In the genomic region with DNA sequence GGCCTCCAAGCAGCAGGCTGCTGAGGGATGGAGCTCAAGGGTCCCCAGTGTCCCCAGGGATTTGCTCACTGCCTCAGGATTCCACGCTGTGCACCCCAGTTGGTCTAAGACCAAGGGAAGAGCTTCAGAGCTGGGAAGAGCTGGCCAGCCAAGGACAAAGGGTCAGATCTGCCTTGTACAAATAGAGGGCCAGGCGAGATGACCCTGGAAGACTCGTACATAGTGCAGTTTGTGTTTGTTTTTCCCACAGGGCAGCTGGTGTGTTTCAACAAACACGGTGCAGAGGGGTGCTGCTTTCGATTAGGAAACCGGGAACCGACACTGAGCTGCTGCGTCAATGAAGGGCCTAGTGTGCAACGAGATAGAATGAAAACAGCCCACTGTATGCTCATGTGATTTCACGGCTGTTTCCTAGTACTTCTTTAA, we compare ENCODE assay signal across 1 cellular context.
A peak's percentile ranks its signal among the peaks of the same experiment; 100 is the strongest.
TF ChIP-seq lines count a peak whose summit lies in the region.

No MANE protein-coding gene starts in this region.

TF ChIP-seq in HepG2, 621 proteins besides CTCF, POLR2A, EP300 and RAD21 (continued from another document and continues in another):
- TF ChIP-seq, protein P1, sequence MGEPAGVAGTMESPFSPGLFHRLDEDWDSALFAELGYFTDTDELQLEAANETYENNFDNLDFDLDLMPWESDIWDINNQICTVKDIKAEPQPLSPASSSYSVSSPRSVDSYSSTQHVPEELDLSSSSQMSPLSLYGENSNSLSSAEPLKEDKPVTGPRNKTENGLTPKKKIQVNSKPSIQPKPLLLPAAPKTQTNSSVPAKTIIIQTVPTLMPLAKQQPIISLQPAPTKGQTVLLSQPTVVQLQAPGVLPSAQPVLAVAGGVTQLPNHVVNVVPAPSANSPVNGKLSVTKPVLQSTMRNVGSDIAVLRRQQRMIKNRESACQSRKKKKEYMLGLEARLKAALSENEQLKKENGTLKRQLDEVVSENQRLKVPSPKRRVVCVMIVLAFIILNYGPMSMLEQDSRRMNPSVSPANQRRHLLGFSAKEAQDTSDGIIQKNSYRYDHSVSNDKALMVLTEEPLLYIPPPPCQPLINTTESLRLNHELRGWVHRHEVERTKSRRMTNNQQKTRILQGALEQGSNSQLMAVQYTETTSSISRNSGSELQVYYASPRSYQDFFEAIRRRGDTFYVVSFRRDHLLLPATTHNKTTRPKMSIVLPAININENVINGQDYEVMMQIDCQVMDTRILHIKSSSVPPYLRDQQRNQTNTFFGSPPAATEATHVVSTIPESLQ (CRISPR knock-in tag; conservative IDR thresholded peaks at IDR 0.05), result no peak
- no peak for TF ChIP-seq TCF12 (IDR thresholded peaks at IDR 0.05)
- TF ChIP-seq TCF12 (CRISPR knock-in tag; IDR thresholded peaks at IDR 0.05), result peak; percentile 76; the same call in 1 of the 2 replicates
- no peak for TF ChIP-seq ZNF720 (CRISPR knock-in tag; IDR thresholded peaks at IDR 0.05)
- TF ChIP-seq HNF4A (CRISPR knock-in tag; IDR thresholded peaks at IDR 0.05), result peak; percentile 99
- TF ChIP-seq MEIS2 (CRISPR knock-in tag; IDR thresholded peaks at IDR 0.05), result peak; percentile 76
- TF ChIP-seq FOXO1 (CRISPR knock-in tag; IDR thresholded peaks at IDR 0.05), result peak; percentile 99
- TF ChIP-seq E2F2 (CRISPR knock-in tag; IDR thresholded peaks at IDR 0.05; ENCODE audit: borderline replicate concordance), result no peak
- TF ChIP-seq, protein P2, sequence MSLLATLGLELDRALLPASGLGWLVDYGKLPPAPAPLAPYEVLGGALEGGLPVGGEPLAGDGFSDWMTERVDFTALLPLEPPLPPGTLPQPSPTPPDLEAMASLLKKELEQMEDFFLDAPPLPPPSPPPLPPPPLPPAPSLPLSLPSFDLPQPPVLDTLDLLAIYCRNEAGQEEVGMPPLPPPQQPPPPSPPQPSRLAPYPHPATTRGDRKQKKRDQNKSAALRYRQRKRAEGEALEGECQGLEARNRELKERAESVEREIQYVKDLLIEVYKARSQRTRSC (CRISPR knock-in tag; IDR thresholded peaks at IDR 0.05; ENCODE audit: low read depth), result 0 out of 2 replicates have a peak, but pooled peaks have one; percentile 65
- peak; percentile 83; the same call in 1 of the 2 replicates for TF ChIP-seq ZNF292 (CRISPR knock-in tag; IDR thresholded peaks at IDR 0.05; ENCODE audit: borderline replicate concordance, low read depth)
- TF ChIP-seq ZSCAN20 (CRISPR knock-in tag; IDR thresholded peaks at IDR 0.05; ENCODE audit: borderline replicate concordance), result peak; percentile 38; the same call in 1 of the 2 replicates
- TF ChIP-seq ZNF691 (CRISPR knock-in tag; IDR thresholded peaks at IDR 0.05; ENCODE audit: borderline replicate concordance, low read depth), result peak; percentile 82; the same call in 1 of the 2 replicates
- no peak for TF ChIP-seq FOSL1 (CRISPR knock-in tag; IDR thresholded peaks at IDR 0.05; ENCODE audit: borderline replicate concordance)
- peak; percentile 54 for TF ChIP-seq ZNF263 (CRISPR knock-in tag; IDR thresholded peaks at IDR 0.05)
- peak; percentile 97 for TF ChIP-seq PHF21A (CRISPR knock-in tag; IDR thresholded peaks at IDR 0.05)
- no peak for TF ChIP-seq SP1 (IDR thresholded peaks at IDR 0.05)
- 0 out of 2 replicates have a peak, but pooled peaks have one; percentile 26 for TF ChIP-seq SP1 (CRISPR knock-in tag; IDR thresholded peaks at IDR 0.05)
- no peak for TF ChIP-seq PCBP1 (IDR thresholded peaks at IDR 0.05; ENCODE audit: borderline replicate concordance, low read depth, low read length)
- peak; percentile 90 for TF ChIP-seq ZNF644 (CRISPR knock-in tag; IDR thresholded peaks at IDR 0.05; ENCODE audit: low read depth)
- TF ChIP-seq, protein P3, sequence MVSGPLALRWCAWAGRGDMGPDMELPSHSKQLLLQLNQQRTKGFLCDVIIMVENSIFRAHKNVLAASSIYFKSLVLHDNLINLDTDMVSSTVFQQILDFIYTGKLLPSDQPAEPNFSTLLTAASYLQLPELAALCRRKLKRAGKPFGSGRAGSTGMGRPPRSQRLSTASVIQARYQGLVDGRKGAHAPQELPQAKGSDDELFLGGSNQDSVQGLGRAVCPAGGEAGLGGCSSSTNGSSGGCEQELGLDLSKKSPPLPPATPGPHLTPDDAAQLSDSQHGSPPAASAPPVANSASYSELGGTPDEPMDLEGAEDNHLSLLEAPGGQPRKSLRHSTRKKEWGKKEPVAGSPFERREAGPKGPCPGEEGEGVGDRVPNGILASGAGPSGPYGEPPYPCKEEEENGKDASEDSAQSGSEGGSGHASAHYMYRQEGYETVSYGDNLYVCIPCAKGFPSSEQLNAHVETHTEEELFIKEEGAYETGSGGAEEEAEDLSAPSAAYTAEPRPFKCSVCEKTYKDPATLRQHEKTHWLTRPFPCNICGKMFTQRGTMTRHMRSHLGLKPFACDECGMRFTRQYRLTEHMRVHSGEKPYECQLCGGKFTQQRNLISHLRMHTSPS (CRISPR knock-in tag; IDR thresholded peaks at IDR 0.05; ENCODE audit: low read depth), result 0 out of 2 replicates have a peak, but pooled peaks have one; percentile 62
- TF ChIP-seq ZBTB3 (CRISPR knock-in tag; IDR thresholded peaks at IDR 0.05; ENCODE audit: borderline replicate concordance, low read depth), result peak; percentile 59; the same call in 1 of the 2 replicates
- TF ChIP-seq ZFP91 (CRISPR knock-in tag; IDR thresholded peaks at IDR 0.05; ENCODE audit: borderline replicate concordance), result peak; percentile 66; the same call in 1 of the 2 replicates
- peak; percentile 79; the same call in 1 of the 2 replicates for TF ChIP-seq ZNF501 (CRISPR knock-in tag; IDR thresholded peaks at IDR 0.05)
- TF ChIP-seq, protein P4, sequence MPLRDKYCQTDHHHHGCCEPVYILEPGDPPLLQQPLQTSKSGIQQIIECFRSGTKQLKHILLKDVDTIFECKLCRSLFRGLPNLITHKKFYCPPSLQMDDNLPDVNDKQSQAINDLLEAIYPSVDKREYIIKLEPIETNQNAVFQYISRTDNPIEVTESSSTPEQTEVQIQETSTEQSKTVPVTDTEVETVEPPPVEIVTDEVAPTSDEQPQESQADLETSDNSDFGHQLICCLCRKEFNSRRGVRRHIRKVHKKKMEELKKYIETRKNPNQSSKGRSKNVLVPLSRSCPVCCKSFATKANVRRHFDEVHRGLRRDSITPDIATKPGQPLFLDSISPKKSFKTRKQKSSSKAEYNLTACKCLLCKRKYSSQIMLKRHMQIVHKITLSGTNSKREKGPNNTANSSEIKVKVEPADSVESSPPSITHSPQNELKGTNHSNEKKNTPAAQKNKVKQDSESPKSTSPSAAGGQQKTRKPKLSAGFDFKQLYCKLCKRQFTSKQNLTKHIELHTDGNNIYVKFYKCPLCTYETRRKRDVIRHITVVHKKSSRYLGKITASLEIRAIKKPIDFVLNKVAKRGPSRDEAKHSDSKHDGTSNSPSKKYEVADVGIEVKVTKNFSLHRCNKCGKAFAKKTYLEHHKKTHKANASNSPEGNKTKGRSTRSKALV (CRISPR knock-in tag; IDR thresholded peaks at IDR 0.05), result peak; percentile 66; the same call in 1 of the 2 replicates
- TF ChIP-seq KDM2A (CRISPR knock-in tag; IDR thresholded peaks at IDR 0.05; ENCODE audit: borderline replicate concordance, low read depth), result peak; percentile 75
- peak; percentile 86 for TF ChIP-seq FOXA1 (IDR thresholded peaks at IDR 0.05)
- TF ChIP-seq FOXA1 (CRISPR knock-in tag; IDR thresholded peaks at IDR 0.05), result peak; percentile 98
- TF ChIP-seq MED8 (CRISPR knock-in tag; IDR thresholded peaks at IDR 0.05; ENCODE audit: insufficient replicate concordance), result peak; percentile 53
- TF ChIP-seq, protein P5, sequence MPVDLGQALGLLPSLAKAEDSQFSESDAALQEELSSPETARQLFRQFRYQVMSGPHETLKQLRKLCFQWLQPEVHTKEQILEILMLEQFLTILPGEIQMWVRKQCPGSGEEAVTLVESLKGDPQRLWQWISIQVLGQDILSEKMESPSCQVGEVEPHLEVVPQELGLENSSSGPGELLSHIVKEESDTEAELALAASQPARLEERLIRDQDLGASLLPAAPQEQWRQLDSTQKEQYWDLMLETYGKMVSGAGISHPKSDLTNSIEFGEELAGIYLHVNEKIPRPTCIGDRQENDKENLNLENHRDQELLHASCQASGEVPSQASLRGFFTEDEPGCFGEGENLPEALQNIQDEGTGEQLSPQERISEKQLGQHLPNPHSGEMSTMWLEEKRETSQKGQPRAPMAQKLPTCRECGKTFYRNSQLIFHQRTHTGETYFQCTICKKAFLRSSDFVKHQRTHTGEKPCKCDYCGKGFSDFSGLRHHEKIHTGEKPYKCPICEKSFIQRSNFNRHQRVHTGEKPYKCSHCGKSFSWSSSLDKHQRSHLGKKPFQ (CRISPR knock-in tag; IDR thresholded peaks at IDR 0.05; ENCODE audit: insufficient replicate concordance), result peak; percentile 61
- no peak for TF ChIP-seq ARNT (IDR thresholded peaks at IDR 0.05)
- peak; percentile 78; the same call in 1 of the 2 replicates for TF ChIP-seq TBX3 (IDR thresholded peaks at IDR 0.05; ENCODE audit: borderline replicate concordance)
- peak; percentile 100 for TF ChIP-seq RXRA (CRISPR knock-in tag; IDR thresholded peaks at IDR 0.05)
- TF ChIP-seq, protein P6, sequence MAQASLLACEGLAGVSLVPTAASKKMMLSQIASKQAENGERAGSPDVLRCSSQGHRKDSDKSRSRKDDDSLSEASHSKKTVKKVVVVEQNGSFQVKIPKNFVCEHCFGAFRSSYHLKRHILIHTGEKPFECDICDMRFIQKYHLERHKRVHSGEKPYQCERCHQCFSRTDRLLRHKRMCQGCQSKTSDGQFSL (CRISPR knock-in tag; IDR thresholded peaks at IDR 0.05), result no peak; the same call in 1 of the 2 replicates
- TF ChIP-seq, protein P7, sequence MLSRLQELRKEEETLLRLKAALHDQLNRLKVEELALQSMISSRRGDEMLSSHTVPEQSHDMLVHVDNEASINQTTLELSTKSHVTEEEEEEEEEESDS (CRISPR knock-in tag; IDR thresholded peaks at IDR 0.05; ENCODE audit: borderline replicate concordance), result no peak
- TF ChIP-seq, protein P8, sequence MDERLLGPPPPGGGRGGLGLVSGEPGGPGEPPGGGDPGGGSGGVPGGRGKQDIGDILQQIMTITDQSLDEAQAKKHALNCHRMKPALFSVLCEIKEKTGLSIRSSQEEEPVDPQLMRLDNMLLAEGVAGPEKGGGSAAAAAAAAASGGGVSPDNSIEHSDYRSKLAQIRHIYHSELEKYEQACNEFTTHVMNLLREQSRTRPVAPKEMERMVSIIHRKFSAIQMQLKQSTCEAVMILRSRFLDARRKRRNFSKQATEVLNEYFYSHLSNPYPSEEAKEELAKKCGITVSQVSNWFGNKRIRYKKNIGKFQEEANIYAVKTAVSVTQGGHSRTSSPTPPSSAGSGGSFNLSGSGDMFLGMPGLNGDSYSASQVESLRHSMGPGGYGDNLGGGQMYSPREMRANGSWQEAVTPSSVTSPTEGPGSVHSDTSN (CRISPR knock-in tag; IDR thresholded peaks at IDR 0.05), result peak; percentile 38; the same call in 1 of the 2 replicates
- TF ChIP-seq POLR2AphosphoS5 (IDR thresholded peaks at IDR 0.05; ENCODE audit: low read depth, low read length), result no peak
- TF ChIP-seq HNF1B (CRISPR knock-in tag; IDR thresholded peaks at IDR 0.05), result peak; percentile 50; the same call in 1 of the 2 replicates
- peak; percentile 74; the same call in 1 of the 2 replicates for TF ChIP-seq AKAP8 (CRISPR knock-in tag; IDR thresholded peaks at IDR 0.05)
- 0 out of 2 replicates have a peak, but pooled peaks have one; percentile 62 for TF ChIP-seq ZFP36L1 (CRISPR knock-in tag; IDR thresholded peaks at IDR 0.05)
- no peak for TF ChIP-seq PAF1 (CRISPR knock-in tag; IDR thresholded peaks at IDR 0.05)
- TF ChIP-seq ZEB1 (IDR thresholded peaks at IDR 0.05; ENCODE audit: insufficient replicate concordance, low read depth), result no peak
- TF ChIP-seq ZNF792 (CRISPR knock-in tag; IDR thresholded peaks at IDR 0.05), result peak; percentile 46; the same call in 1 of the 2 replicates
- no peak for TF ChIP-seq TEF (CRISPR knock-in tag; IDR thresholded peaks at IDR 0.05)
- TF ChIP-seq MXD4 (CRISPR knock-in tag; IDR thresholded peaks at IDR 0.05), result peak; percentile 33; the same call in 1 of the 2 replicates
